ENCODE assay signal across 17 cellular contexts in genomic region chr5:169097374-169097831, GRCh38.
A peak's percentile ranks its signal among the peaks of the same experiment; 100 is the strongest.
DNase-seq lines count a peak whose midpoint lies in the region; ATAC-seq and TF ChIP-seq lines count a peak whose summit lies in the region.
"Had no signal": no experiment of that assay in that cellular context is flagged by ENCODE, and none has a peak within 500 bp of the region (broad histone marks: within the 10 kb centered on the region; RNA-seq: fewer than 3 reads in every experiment).

No MANE protein-coding gene starts in this region.

- H3K4me3 ChIP-seq in MG63 (no peak overlapping the region), gastrocnemius medialis (no peak overlapping the region), H7 (ENCODE audit: insufficient read depth, low read depth, low read length) (no peak overlapping the region), psoas muscle (no peak overlapping the region)
- H3K4me3 ChIP-seq: heart left ventricle had no signal

- H3K4me1 ChIP-seq in gastrocnemius medialis: no peaks in the 10 kb centered on the region
- H3K4me1 ChIP-seq in psoas muscle: no peaks in the 10 kb centered on the region

- WGBS in psoas muscle, 3 donors: 29 to 39% (median 31%) methylated on average over 4 of the region's 4 CpGs

- in situ Hi-C loops in gastrocnemius medialis (cut with MboI; ENCODE audit: low sequenced_read_pairs in 4 of 4): no loop called here

- H3K9me3 ChIP-seq in MG63 (no peaks in the 10 kb centered on the region), gastrocnemius medialis (no peaks in the 10 kb centered on the region), psoas muscle (no peaks in the 10 kb centered on the region)
- H3K9me3 ChIP-seq: heart left ventricle had no signal

- intact Hi-C loops in left cardiac atrium (cut with DNase I) (no loop called here), gastrocnemius medialis (cut with DNase I; ENCODE audit: low total_unique reads) (no loop called here), psoas muscle (cut with DNase I) (no loop called here)

- TF ChIP-seq POLR2A in gastrocnemius medialis (IDR thresholded peaks at IDR 0.05): no peak

- H3K36me3 ChIP-seq in MG63 (no peaks in the 10 kb centered on the region), gastrocnemius medialis (no peaks in the 10 kb centered on the region), H7 (replicated peaks; ENCODE audit: control insufficient read depth, insufficient read depth, low read length) (no peaks in the 10 kb centered on the region), psoas muscle (ENCODE audit: insufficient read depth in 1 of 2, low read depth in 1 of 2) (no peaks in the 10 kb centered on the region)
- H3K36me3 ChIP-seq: heart left ventricle had no signal

- peak overlapping the region in 3 of 4 donors; percentile 22 to 64 (median 52) for H3K27ac ChIP-seq in gastrocnemius medialis
- H3K27ac ChIP-seq in psoas muscle: no peak overlapping the region
- H3K27ac ChIP-seq: heart left ventricle had no signal

- H3K27me3 ChIP-seq in MG63 (no peaks in the 10 kb centered on the region), gastrocnemius medialis (no peaks in the 10 kb centered on the region), H7 (ENCODE audit: control insufficient read depth, insufficient read depth, low read length) (peaks cover 2% of the 10 kb centered on the region; the same call in 1 of the 2 replicates), psoas muscle (ENCODE audit: insufficient read depth in 3 of 3, low read length in 2 of 3) (no peaks in the 10 kb centered on the region)
- H3K27me3 ChIP-seq: heart left ventricle had no signal

- DNase-seq in Ammon's horn (ENCODE audit: low spot score): peak; percentile 16
- peak; percentile 73 for DNase-seq in MG63
- DNase-seq in left cardiac atrium: no peak
- no peak for DNase-seq in gastrocnemius medialis
- DNase-seq in H7: no peak
- DNase-seq in psoas muscle: no peak
- DNase-seq in DMS53 (lab: John Stamatoyannopoulos, UW): no peak
- DNase-seq: activated CD4-positive, alpha-beta T cell treated with anti-CD3 and anti-CD28 coated beads for 4 hours; activated naive CD4-positive, alpha-beta T cell treated with anti-CD3 and anti-CD28 coated beads, Interleukin-2, amount 50 U/mL, for 16 hours; CD4-positive, CD25-positive, alpha-beta regulatory T cell; heart left ventricle; naive B cell; NK-92 treated with Interleukin-12 subunit alpha and Interleukin-12 subunit beta, amount 100 ng/mL, for 24 hours; SHP77 treated with DMSO at 0.1 percent for 48 hours; stimulated activated naive CD4-positive, alpha-beta T cell treated with Interleukin-2 at 50 U/mL for 16 hours; T1000 had no signal

- ATAC-seq in left cardiac atrium: peak; percentile 36 to 54
- ATAC-seq in gastrocnemius medialis: no peak
- ATAC-seq in GM18498 (IDR thresholded peaks at IDR 0.05; ENCODE audit: unreplicated experiment): no peak
- ATAC-seq in psoas muscle: no peak

- TF ChIP-seq CTCF in gastrocnemius medialis (IDR thresholded peaks at IDR 0.05 in 4 of 5, conservative IDR thresholded peaks at IDR 0.05 in 1 of 5) (no peak), psoas muscle (IDR thresholded peaks at IDR 0.05) (no peak)

Comparison
In these comparisons a context has a peak if more than half of its experiments do, and no peak if none do; other contexts are left out.
1. DNase-seq: peak in Ammon's horn (single experiment) and MG63 (single experiment); none in left cardiac atrium (single experiment), gastrocnemius medialis (0 of 2), H7 (single experiment), psoas muscle (0 of 2) and DMS53 (single experiment).
2. ATAC-seq: peak in left cardiac atrium (2 of 2); none in gastrocnemius medialis (0 of 2), GM18498 (single experiment) and psoas muscle (0 of 4).